In the genomic region with DNA sequence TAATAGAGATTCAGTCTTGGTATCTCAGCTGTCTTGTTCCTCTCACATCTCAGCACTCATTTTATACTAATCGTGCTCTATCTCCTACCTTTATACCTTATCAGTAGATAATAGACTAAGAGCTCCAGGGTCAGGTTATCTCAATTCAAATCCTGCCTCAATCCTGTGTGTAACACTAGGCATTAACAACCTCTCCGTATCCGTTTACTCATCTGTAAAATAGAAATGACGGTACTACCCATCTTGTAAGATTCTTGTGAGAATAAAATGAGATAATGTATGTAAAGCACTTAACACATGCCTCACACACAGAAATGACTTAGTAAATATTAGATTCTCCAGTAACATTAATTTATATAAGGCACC, we compare ENCODE assay signal across 8 cellular contexts. TPM values are rescaled to one million over a fixed set of nuclear protein-coding genes. Genes with fewer than 3 reads are reported as not detected.
A peak's percentile ranks its signal among the peaks of the same experiment; 100 is the strongest.
DNase-seq lines count a peak whose midpoint lies in the region; ATAC-seq and TF ChIP-seq lines count a peak whose summit lies in the region.

No MANE protein-coding gene starts in this region.

- CTCF ChIA-PET in CD4-positive, alpha-beta memory T cell (lab: Charles Lee; ENCODE audit: partially characterized antibody): interaction anchor here (0.5 to 6.8 kb wide), 21 partner anchors 10 to 742 kb away, joined by 3 to 158 read pairs (median 5); partner anchors contain the start of genes DNAJB12, ECD, FAM149B1 and NUDT13
- CTCF ChIA-PET in naive thymus-derived CD4-positive, alpha-beta T cell (lab: Charles Lee): interaction anchor here (0.6 to 3.3 kb wide), 17 partner anchors 11 to 274 kb away, joined by 3 to 46 read pairs (median 5); partner anchors contain the start of genes FAM149B1 and NUDT13

- H3K27ac ChIP-seq in CD4-positive, alpha-beta memory T cell (ENCODE audit: low read depth, low read length): peak overlapping the region; percentile 87
- H3K27ac ChIP-seq in breast epithelium: peak overlapping the region; percentile 95 to 96
- peak overlapping the region; percentile 97 for H3K27ac ChIP-seq in naive thymus-derived CD4-positive, alpha-beta T cell (ENCODE audit: low read depth, low read length)

- H3K36me3 ChIP-seq in CD4-positive, alpha-beta memory T cell (ENCODE audit: insufficient read depth, low read length): no peaks in the 10 kb centered on the region
- no peaks in the 10 kb centered on the region for H3K36me3 ChIP-seq in breast epithelium
- peaks cover 0 to 8% (median 0%) of the 10 kb centered on the region in 3 experiments for H3K36me3 ChIP-seq in naive thymus-derived CD4-positive, alpha-beta T cell (ENCODE audit: control insufficient read depth in 2 of 3, insufficient read depth in 3 of 3, low read length in 3 of 3)

- H3K4me1 Mint-ChIP-seq in CD4-positive, alpha-beta memory T cell: peaks cover 13 to 49% (median 28%) of the 10 kb centered on the region in 4 donors
- peaks cover 13 to 39% (median 33%) of the 10 kb centered on the region in 7 donors for H3K4me1 Mint-ChIP-seq in naive thymus-derived CD4-positive, alpha-beta T cell

- peaks cover 4 to 16% of the 10 kb centered on the region in 2 donors for H3K36me3 Mint-ChIP-seq in CD4-positive, alpha-beta memory T cell
- peaks cover 0 to 5% (median 5%) of the 10 kb centered on the region in 5 donors for H3K36me3 Mint-ChIP-seq in naive thymus-derived CD4-positive, alpha-beta T cell

- peaks cover 0 to 4% (median 0%) of the 10 kb centered on the region in 8 donors for H3K9me3 Mint-ChIP-seq in CD4-positive, alpha-beta memory T cell
- no peaks in the 10 kb centered on the region for H3K9me3 Mint-ChIP-seq in naive thymus-derived CD4-positive, alpha-beta T cell

- no peaks in the 10 kb centered on the region for H3K9me3 ChIP-seq in CD4-positive, alpha-beta memory T cell (ENCODE audit: control insufficient read depth in 1 of 2, low read length in 2 of 2)
- H3K9me3 ChIP-seq in breast epithelium: no peaks in the 10 kb centered on the region
- H3K9me3 ChIP-seq in naive thymus-derived CD4-positive, alpha-beta T cell (ENCODE audit: control insufficient read depth in 2 of 3, low read length in 3 of 3): no peaks in the 10 kb centered on the region

- peak overlapping the region in 1 of 2 donors; percentile 95 for H3K4me3 ChIP-seq in CD4-positive, alpha-beta memory T cell (ENCODE audit: low read length in 2 of 2)
- peak overlapping the region; percentile 66 to 83 (median 76) for H3K4me3 ChIP-seq in breast epithelium
- H3K4me3 ChIP-seq in naive thymus-derived CD4-positive, alpha-beta T cell (ENCODE audit: low read length): peak overlapping the region; percentile 60

- intact Hi-C loops in CD4-positive, alpha-beta memory T cell (cut with micrococcal nuclease): loop anchor here (2.0 to 10.0 kb wide), 4 partner anchors 35 to 528 kb away; partner anchors contain the start of genes ANXA7 and MRPS16
- intact Hi-C loops in breast epithelium (cut with DNase I; ENCODE audit: low total_unique reads): no loop called here
- intact Hi-C loops in naive thymus-derived CD4-positive, alpha-beta T cell (cut with micrococcal nuclease): loop anchor here (1.0 to 5.0 kb wide), 11 partner anchors 13 to 1055 kb away; partner anchors contain the start of genes NUDT13 (in 2 of the 2), ADK (in 1 of the 2), AP3M1 (in 1 of the 2) and CFAP70 (in 1 of the 2)

- no peak for DNase-seq in CD4-positive, alpha-beta memory T cell
- DNase-seq in breast epithelium (ENCODE audit: low spot score in 2 of 2): no peak
- no peak for DNase-seq in naive thymus-derived CD4-positive, alpha-beta T cell
- no peak for DNase-seq in NCI-H187 treated with DMSO at 0.1 percent for 48 hours (lab: John Stamatoyannopoulos, UW)
- DNase-seq in SKM-1 (lab: John Stamatoyannopoulos, UW; ENCODE audit: unreplicated experiment): no peak

- H3K27me3 ChIP-seq in CD4-positive, alpha-beta memory T cell (ENCODE audit: insufficient read depth, low read length): no peaks in the 10 kb centered on the region
- H3K27me3 ChIP-seq in breast epithelium: no peaks in the 10 kb centered on the region
- H3K27me3 ChIP-seq in naive thymus-derived CD4-positive, alpha-beta T cell (ENCODE audit: control insufficient read depth in 2 of 2, insufficient read depth in 2 of 2, low read length in 2 of 2): no peaks in the 10 kb centered on the region

- H3K27ac Mint-ChIP-seq in CD4-positive, alpha-beta memory T cell: peak overlapping the region; percentile 91 to 99 (median 96)
- H3K27ac Mint-ChIP-seq in naive thymus-derived CD4-positive, alpha-beta T cell: peak overlapping the region; percentile 76 to 98 (median 92)

- POLR2A ChIA-PET in CD4-positive, alpha-beta memory T cell (lab: Charles Lee; ENCODE audit: partially characterized antibody): interaction anchor here (0.7 to 3.6 kb wide), 21 partner anchors 14 to 1010 kb away, joined by 3 to 51 read pairs (median 4); partner anchors contain the start of genes ANXA7, DNAJB12, DNAJC9 and NUDT13
- POLR2A ChIA-PET in naive thymus-derived CD4-positive, alpha-beta T cell (lab: Charles Lee): interaction anchor here (0.5 to 3.0 kb wide), 10 partner anchors 13 to 156 kb away, joined by 3 to 33 read pairs (median 4); partner anchors contain the start of genes DNAJC9, ECD, FAM149B1 and MRPS16

- no peak for TF ChIP-seq POLR2A in breast epithelium (IDR thresholded peaks at IDR 0.05)

- H3K27me3 Mint-ChIP-seq in CD4-positive, alpha-beta memory T cell: no peaks in the 10 kb centered on the region
- peaks cover 0 to 3% (median 0%) of the 10 kb centered on the region in 5 donors for H3K27me3 Mint-ChIP-seq in naive thymus-derived CD4-positive, alpha-beta T cell

- no peak for TF ChIP-seq CTCF in breast epithelium (IDR thresholded peaks at IDR 0.05)

- peaks cover 22% of the 10 kb centered on the region for H3K4me1 ChIP-seq in CD4-positive, alpha-beta memory T cell (ENCODE audit: insufficient read depth, low read length)
- peaks cover 0 to 9% of the 10 kb centered on the region in 2 donors for H3K4me1 ChIP-seq in breast epithelium
- peaks cover 0 to 12% of the 10 kb centered on the region in 2 donors for H3K4me1 ChIP-seq in naive thymus-derived CD4-positive, alpha-beta T cell (ENCODE audit: control insufficient read depth in 2 of 2, insufficient read depth in 2 of 2, low read length in 2 of 2)

- peak overlapping the region; percentile 87 to 96 (median 94) for H3K4me3 Mint-ChIP-seq in CD4-positive, alpha-beta memory T cell
- H3K4me3 Mint-ChIP-seq in naive thymus-derived CD4-positive, alpha-beta T cell: peak overlapping the region; percentile 91 to 97 (median 96)

- ATAC-seq in HG03108 (IDR thresholded peaks at IDR 0.05; ENCODE audit: unreplicated experiment) (peak; percentile 1), HG03565 (IDR thresholded peaks at IDR 0.05; ENCODE audit: unreplicated experiment) (no peak), GM19035 (IDR thresholded peaks at IDR 0.05; ENCODE audit: unreplicated experiment) (no peak)
- no peak for ATAC-seq in naive thymus-derived CD4-positive, alpha-beta T cell

RNA-seq across cellular contexts. Expression of gene P4HA1, which starts 0.6 kb away (rescaled TPM):
- 10 to 100 TPM; 17.8 to 18.6 TPM for total RNA-seq in CD4-positive, alpha-beta memory T cell
- 10 to 100 TPM; 22.9 to 41.4 TPM for polyA plus RNA-seq in CD4-positive, alpha-beta memory T cell
- 10 to 100 TPM; 25.0 to 42.1 (median 34.1) TPM for total RNA-seq in breast epithelium
- 10 to 100 TPM; 10.5 to 74.7 (median 14.7) TPM for total RNA-seq in naive thymus-derived CD4-positive, alpha-beta T cell
- polyA plus RNA-seq in naive thymus-derived CD4-positive, alpha-beta T cell: 10 to 100 TPM; 13.4 to 16.8 TPM

RNA-seq across cellular contexts. Expression of gene NUDT13, which starts 13.0 kb away (rescaled TPM):
- total RNA-seq in CD4-positive, alpha-beta memory T cell: 1 to 10 TPM; 2.5 to 2.9 TPM
- 1 to 10 TPM; 1.4 to 1.6 TPM for polyA plus RNA-seq in CD4-positive, alpha-beta memory T cell
- total RNA-seq in breast epithelium: 1 to 10 TPM; 1.9 to 4.2 (median 2.6) TPM
- total RNA-seq in naive thymus-derived CD4-positive, alpha-beta T cell: 1 to 10 TPM; 1.2 to 3.5 (median 1.5) TPM
- polyA plus RNA-seq in naive thymus-derived CD4-positive, alpha-beta T cell: 1 to 10 TPM; 1.3 to 1.5 TPM
